In genomic region chr1:18606443-18607288, GRCh38 we compare ENCODE assay signal across 31 cellular contexts.
"Had no signal": no experiment of that assay in that cellular context is flagged by ENCODE, and none has a peak within 500 bp of the region (broad histone marks: within the 10 kb centered on the region; RNA-seq: fewer than 3 reads in every experiment).

No MANE protein-coding gene starts in this region.

- H3K4me3 ChIP-seq: breast epithelium, heart left ventricle, left lung, lower lobe of right lung, mucosa of descending colon, pancreas, prostate gland, sigmoid colon, stomach, thyroid gland, upper lobe of left lung, vagina had no signal

- DNase-seq: activated CD4-positive, alpha-beta T cell treated with anti-CD3 and anti-CD28 coated beads for 1 hour; activated CD4-positive, alpha-beta T cell treated with anti-CD3 and anti-CD28 coated beads, Interleukin-2, amount 10 ng/mL, durations not matched to agents 7 days and 5 days; activated CD8-positive, alpha-beta T cell treated with anti-CD3 and anti-CD28 coated beads for 36 hours; activated naive CD4-positive, alpha-beta T cell; activated T-cell treated with anti-CD3 and anti-CD28 coated beads, Interleukin-2, amount 50 U/mL, for 4 hours; endodermal cell; foreskin fibroblast; heart left ventricle; hypothalamus; immature natural killer cell; kidney glomerular epithelial cell; left lung; lower lobe of right lung; mesenchymal stem cell; mucosa of descending colon; nephron progenitor cell; pancreas; retina; sigmoid colon; small intestine; stimulated activated CD4-positive, alpha-beta T cell treated with anti-CD3 and anti-CD28 coated beads, Interleukin-1b, Interleukin-23, amount 100 ng/mL, for 48 hours; stimulated activated CD4-positive, alpha-beta T cell treated with anti-CD3 and anti-CD28 coated beads, Interleukin-4, amount 100 ng/mL, for 4 hours; stimulated activated CD8-positive, alpha-beta memory T cell treated with anti-CD3 and anti-CD28 coated beads, Interleukin-4, amount 100 ng/mL, for 48 hours; stimulated activated naive B cell treated with anti-CD40 and anti-IgM and Interleukin-4, amounts not matched to agents 10 μg/mL and 1 μg/mL and 100 μg/mL, for 72 hours; stomach; T1000; thyroid gland had no signal

- H3K36me3 ChIP-seq: breast epithelium, heart left ventricle, left lung, lower lobe of right lung, pancreas, prostate gland, sigmoid colon, stomach, thyroid gland, upper lobe of left lung, vagina had no signal

- H3K27ac ChIP-seq: breast epithelium, heart left ventricle, left lung, lower lobe of right lung, pancreas, prostate gland, sigmoid colon, stomach, thyroid gland, upper lobe of left lung, vagina had no signal

- H3K9me3 ChIP-seq: breast epithelium, left lung, lower lobe of right lung, mucosa of descending colon, pancreas, prostate gland, sigmoid colon, stomach, thyroid gland, upper lobe of left lung, vagina had no signal
